ENCODE assay signal across 8 cellular contexts in the genomic region with DNA sequence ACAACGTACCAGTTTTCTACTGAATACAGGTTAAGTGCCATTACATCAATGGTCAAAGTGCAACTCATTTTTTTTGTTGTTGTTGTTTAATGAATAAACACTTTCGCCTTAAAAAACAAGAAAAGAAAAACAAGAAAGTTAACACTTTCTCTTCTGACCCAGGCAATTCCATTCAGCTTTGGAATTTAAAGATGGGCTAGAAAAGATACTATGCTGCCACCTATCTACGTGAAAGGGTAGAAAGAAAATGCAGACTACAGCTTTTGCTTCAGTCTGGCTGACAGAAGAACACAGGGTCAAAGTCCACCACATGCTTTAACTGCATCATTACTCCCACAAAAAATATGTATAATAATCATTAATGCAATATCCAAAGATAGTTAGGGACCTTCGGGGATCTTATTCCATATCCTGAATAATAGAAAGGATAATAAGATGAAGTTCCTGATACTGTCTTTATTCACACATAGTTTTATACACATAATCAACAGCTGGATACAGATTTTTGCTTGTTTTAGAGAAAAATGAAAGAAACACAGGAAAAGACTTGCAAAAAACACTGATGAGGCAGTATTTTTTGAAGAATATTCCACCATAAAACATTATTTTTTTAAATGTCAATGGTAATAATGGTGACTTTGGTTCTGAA. TPM values are rescaled to one million over a fixed set of nuclear protein-coding genes. Genes with fewer than 3 reads are reported as not detected.
DNase-seq lines count a peak whose midpoint lies in the region; ATAC-seq and TF ChIP-seq lines count a peak whose summit lies in the region.

No MANE protein-coding gene starts in this region.

- POLR2A ChIA-PET in WTC11 (lab: Charles Lee): no interaction called here

- DNase-seq in G401 (ENCODE audit: low spot score): peak; percentile 56
- DNase-seq in NAMALWA (ENCODE audit: low spot score): peak; percentile 37
- DNase-seq in WTC11 (ENCODE audit: low spot score): no peak
- no peak for DNase-seq in lower lobe of right lung
- no peak for DNase-seq in T-helper 17 cell
- DNase-seq in mesenteric fat pad (ENCODE audit: low spot score): no peak

- no peaks in the 10 kb centered on the region for H3K4me1 ChIP-seq in lower lobe of right lung

- no peaks in the 10 kb centered on the region for H3K27me3 ChIP-seq in lower lobe of right lung (ENCODE audit: low read depth)

- ATAC-seq in WTC11 (peak; percentile 83), lower lobe of right lung (no peak), T-helper 17 cell (no peak), GM18505 (IDR thresholded peaks at IDR 0.05; ENCODE audit: unreplicated experiment) (no peak)
- no peak for ATAC-seq in stimulated activated memory B cell treated with anti-CD40 and anti-IgM and Interleukin-4, amounts not matched to agents 10 μg/mL and 1 μg/mL and 100 μg/mL, for 72 hours

- CTCF ChIA-PET in WTC11 (lab: Charles Lee): interaction anchor here (0.6 to 2.0 kb wide), 32 partner anchors 9 to 1536 kb away, joined by 3 to 26 read pairs (median 4); a partner anchor contains a TSS

- no peak overlapping the region for H3K4me3 Mint-ChIP-seq in WTC11
- H3K4me3 Mint-ChIP-seq in stimulated activated memory B cell treated with anti-CD40 and anti-IgM and Interleukin-4, amounts not matched to agents 10 μg/mL and 1 μg/mL and 100 μg/mL, for 72 hours: no peak overlapping the region
- no peak overlapping the region for H3K4me3 Mint-ChIP-seq in T-helper 17 cell

- H3K27ac Mint-ChIP-seq in WTC11 (no peak overlapping the region), T-helper 17 cell (no peak overlapping the region)
- H3K27ac Mint-ChIP-seq in stimulated activated memory B cell treated with anti-CD40 and anti-IgM and Interleukin-4, amounts not matched to agents 10 μg/mL and 1 μg/mL and 100 μg/mL, for 72 hours: no peak overlapping the region

- H3K9me3 Mint-ChIP-seq in WTC11: peaks cover 29% of the 10 kb centered on the region
- peaks cover 11% of the 10 kb centered on the region for H3K9me3 Mint-ChIP-seq in stimulated activated memory B cell treated with anti-CD40 and anti-IgM and Interleukin-4, amounts not matched to agents 10 μg/mL and 1 μg/mL and 100 μg/mL, for 72 hours

- H3K4me1 Mint-ChIP-seq in WTC11 (peaks cover 5% of the 10 kb centered on the region; the same call in 1 of the 2 replicates), T-helper 17 cell (peaks cover 3% of the 10 kb centered on the region)
- H3K4me1 Mint-ChIP-seq in stimulated activated memory B cell treated with anti-CD40 and anti-IgM and Interleukin-4, amounts not matched to agents 10 μg/mL and 1 μg/mL and 100 μg/mL, for 72 hours: no peaks in the 10 kb centered on the region

- intact Hi-C loops in lower lobe of right lung (cut with DNase I): no loop called here

- H3K27me3 Mint-ChIP-seq in WTC11 (ENCODE audit: low read depth) (no peaks in the 10 kb centered on the region), T-helper 17 cell (no peaks in the 10 kb centered on the region)
- H3K27me3 Mint-ChIP-seq in stimulated activated memory B cell treated with anti-CD40 and anti-IgM and Interleukin-4, amounts not matched to agents 10 μg/mL and 1 μg/mL and 100 μg/mL, for 72 hours: no peaks in the 10 kb centered on the region

- TF ChIP-seq POLR2A in GM18505 (IDR thresholded peaks at IDR 0.05; ENCODE audit: borderline replicate concordance, extremely low read depth, insufficient read depth, insufficient read length): no peak

- H3K36me3 Mint-ChIP-seq in WTC11: peaks cover 40% of the 10 kb centered on the region
- H3K36me3 Mint-ChIP-seq in stimulated activated memory B cell treated with anti-CD40 and anti-IgM and Interleukin-4, amounts not matched to agents 10 μg/mL and 1 μg/mL and 100 μg/mL, for 72 hours: peaks cover 51% of the 10 kb centered on the region
- H3K36me3 Mint-ChIP-seq in T-helper 17 cell (ENCODE audit: low read depth): no peaks in the 10 kb centered on the region

- peaks cover 1% of the 10 kb centered on the region for H3K36me3 ChIP-seq in lower lobe of right lung

- H3K27ac ChIP-seq in lower lobe of right lung: no peak overlapping the region

- H3K9me3 ChIP-seq in lower lobe of right lung (peaks cover 16% of the 10 kb centered on the region), T-helper 17 cell (ENCODE audit: control insufficient read depth, low read length, poor library complexity, severe bottlenecking) (peaks cover 6% of the 10 kb centered on the region)

- in situ Hi-C loops in G401 (cut with HindIII; ENCODE audit: low sequenced_read_pairs): no loop called here

- no peak for TF ChIP-seq CTCF in WTC11 (IDR thresholded peaks at IDR 0.05)
- TF ChIP-seq CTCF in lower lobe of right lung (IDR thresholded peaks at IDR 0.05): peak; percentile 38

- H3K4me3 ChIP-seq in lower lobe of right lung: no peak overlapping the region

TF ChIP-seq in WTC11, 78 proteins besides CTCF, POLR2A, EP300 and RAD21:
- TF ChIP-seq, protein P1, sequence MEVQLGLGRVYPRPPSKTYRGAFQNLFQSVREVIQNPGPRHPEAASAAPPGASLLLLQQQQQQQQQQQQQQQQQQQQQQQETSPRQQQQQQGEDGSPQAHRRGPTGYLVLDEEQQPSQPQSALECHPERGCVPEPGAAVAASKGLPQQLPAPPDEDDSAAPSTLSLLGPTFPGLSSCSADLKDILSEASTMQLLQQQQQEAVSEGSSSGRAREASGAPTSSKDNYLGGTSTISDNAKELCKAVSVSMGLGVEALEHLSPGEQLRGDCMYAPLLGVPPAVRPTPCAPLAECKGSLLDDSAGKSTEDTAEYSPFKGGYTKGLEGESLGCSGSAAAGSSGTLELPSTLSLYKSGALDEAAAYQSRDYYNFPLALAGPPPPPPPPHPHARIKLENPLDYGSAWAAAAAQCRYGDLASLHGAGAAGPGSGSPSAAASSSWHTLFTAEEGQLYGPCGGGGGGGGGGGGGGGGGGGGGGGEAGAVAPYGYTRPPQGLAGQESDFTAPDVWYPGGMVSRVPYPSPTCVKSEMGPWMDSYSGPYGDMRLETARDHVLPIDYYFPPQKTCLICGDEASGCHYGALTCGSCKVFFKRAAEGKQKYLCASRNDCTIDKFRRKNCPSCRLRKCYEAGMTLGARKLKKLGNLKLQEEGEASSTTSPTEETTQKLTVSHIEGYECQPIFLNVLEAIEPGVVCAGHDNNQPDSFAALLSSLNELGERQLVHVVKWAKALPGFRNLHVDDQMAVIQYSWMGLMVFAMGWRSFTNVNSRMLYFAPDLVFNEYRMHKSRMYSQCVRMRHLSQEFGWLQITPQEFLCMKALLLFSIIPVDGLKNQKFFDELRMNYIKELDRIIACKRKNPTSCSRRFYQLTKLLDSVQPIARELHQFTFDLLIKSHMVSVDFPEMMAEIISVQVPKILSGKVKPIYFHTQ (CRISPR knock-in tag; IDR thresholded peaks at IDR 0.05): no peak
- TF ChIP-seq, protein P2, sequence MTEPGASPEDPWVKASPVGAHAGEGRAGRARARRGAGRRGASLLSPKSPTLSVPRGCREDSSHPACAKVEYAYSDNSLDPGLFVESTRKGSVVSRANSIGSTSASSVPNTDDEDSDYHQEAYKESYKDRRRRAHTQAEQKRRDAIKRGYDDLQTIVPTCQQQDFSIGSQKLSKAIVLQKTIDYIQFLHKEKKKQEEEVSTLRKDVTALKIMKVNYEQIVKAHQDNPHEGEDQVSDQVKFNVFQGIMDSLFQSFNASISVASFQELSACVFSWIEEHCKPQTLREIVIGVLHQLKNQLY (CRISPR knock-in tag; IDR thresholded peaks at IDR 0.05): no peak
- TF ChIP-seq, protein P3, sequence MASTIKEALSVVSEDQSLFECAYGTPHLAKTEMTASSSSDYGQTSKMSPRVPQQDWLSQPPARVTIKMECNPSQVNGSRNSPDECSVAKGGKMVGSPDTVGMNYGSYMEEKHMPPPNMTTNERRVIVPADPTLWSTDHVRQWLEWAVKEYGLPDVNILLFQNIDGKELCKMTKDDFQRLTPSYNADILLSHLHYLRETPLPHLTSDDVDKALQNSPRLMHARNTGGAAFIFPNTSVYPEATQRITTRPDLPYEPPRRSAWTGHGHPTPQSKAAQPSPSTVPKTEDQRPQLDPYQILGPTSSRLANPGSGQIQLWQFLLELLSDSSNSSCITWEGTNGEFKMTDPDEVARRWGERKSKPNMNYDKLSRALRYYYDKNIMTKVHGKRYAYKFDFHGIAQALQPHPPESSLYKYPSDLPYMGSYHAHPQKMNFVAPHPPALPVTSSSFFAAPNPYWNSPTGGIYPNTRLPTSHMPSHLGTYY (CRISPR knock-in tag; IDR thresholded peaks at IDR 0.05): no peak
- no peak for TF ChIP-seq FOXJ3 (CRISPR knock-in tag; IDR thresholded peaks at IDR 0.05; ENCODE audit: borderline replicate concordance)
- TF ChIP-seq, protein P4, sequence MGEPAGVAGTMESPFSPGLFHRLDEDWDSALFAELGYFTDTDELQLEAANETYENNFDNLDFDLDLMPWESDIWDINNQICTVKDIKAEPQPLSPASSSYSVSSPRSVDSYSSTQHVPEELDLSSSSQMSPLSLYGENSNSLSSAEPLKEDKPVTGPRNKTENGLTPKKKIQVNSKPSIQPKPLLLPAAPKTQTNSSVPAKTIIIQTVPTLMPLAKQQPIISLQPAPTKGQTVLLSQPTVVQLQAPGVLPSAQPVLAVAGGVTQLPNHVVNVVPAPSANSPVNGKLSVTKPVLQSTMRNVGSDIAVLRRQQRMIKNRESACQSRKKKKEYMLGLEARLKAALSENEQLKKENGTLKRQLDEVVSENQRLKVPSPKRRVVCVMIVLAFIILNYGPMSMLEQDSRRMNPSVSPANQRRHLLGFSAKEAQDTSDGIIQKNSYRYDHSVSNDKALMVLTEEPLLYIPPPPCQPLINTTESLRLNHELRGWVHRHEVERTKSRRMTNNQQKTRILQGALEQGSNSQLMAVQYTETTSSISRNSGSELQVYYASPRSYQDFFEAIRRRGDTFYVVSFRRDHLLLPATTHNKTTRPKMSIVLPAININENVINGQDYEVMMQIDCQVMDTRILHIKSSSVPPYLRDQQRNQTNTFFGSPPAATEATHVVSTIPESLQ (CRISPR knock-in tag; IDR thresholded peaks at IDR 0.05): no peak
- TF ChIP-seq GTF2I (CRISPR knock-in tag; conservative IDR thresholded peaks at IDR 0.05): no peak
- no peak for TF ChIP-seq ZNF232 (CRISPR knock-in tag; IDR thresholded peaks at IDR 0.05)
- no peak for TF ChIP-seq ATF1 (CRISPR knock-in tag; IDR thresholded peaks at IDR 0.05)
- TF ChIP-seq, protein P5, sequence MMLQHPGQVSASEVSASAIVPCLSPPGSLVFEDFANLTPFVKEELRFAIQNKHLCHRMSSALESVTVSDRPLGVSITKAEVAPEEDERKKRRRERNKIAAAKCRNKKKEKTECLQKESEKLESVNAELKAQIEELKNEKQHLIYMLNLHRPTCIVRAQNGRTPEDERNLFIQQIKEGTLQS (CRISPR knock-in tag; conservative IDR thresholded peaks at IDR 0.05): no peak
- TF ChIP-seq TEAD4 (CRISPR knock-in tag; IDR thresholded peaks at IDR 0.05): no peak
TF ChIP-seq in WTC11: peak in this region for 0.

RNA-seq across cellular contexts. Expression of a gene that starts 40.4 kb away (rescaled TPM):
- total RNA-seq in G401 (2014; rRNA removed; shearing (Covaris generic)): 2.4 and 3.9 TPM in 2 replicates
- total RNA-seq in WTC11 (2021): 6.0 to 7.3 TPM (median 6.7 TPM) in 3 replicates
- total RNA-seq in lower lobe of right lung: 19.7 TPM
- total RNA-seq in T-helper 17 cell: 1 to 10 TPM; 6.5 to 7.0 TPM
- total RNA-seq in mesenteric fat pad: 8.3 TPM

Comparison
In these comparisons a context has a peak if more than half of its experiments do, and no peak if none do; other contexts are left out.
1. DNase-seq: peak in G401 (single experiment) and NAMALWA (single experiment); none in WTC11 (single experiment), lower lobe of right lung (single experiment), T-helper 17 cell (0 of 3) and mesenteric fat pad (single experiment).